Comparison of ENCODE assay signal across 8 cellular contexts in the genomic region with DNA sequence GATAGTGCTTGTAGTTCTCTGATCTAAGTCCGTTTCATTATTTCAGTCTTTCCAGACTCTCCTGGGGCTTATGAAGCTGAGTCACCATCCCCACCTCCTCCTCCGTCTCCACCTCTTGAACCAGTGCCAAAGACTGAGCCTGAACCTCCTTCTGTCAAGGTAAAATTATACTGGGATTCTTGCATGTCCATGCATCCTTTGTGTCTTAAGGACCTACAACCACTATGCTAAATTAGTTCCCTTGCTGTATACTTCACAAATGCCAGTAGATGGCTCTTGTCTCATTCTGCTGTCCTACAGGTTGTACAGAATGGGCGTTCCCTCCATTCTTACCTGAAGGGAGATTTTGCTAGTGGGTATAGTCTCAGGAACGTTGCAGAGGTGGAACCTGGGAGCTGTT. TPM values are rescaled to one million over a fixed set of nuclear protein-coding genes. Genes with fewer than 3 reads are reported as not detected.
A peak's percentile ranks its signal among the peaks of the same experiment; 100 is the strongest.
DNase-seq lines count a peak whose midpoint lies in the region; ATAC-seq and TF ChIP-seq lines count a peak whose summit lies in the region.

No MANE protein-coding gene starts in this region.

- TF ChIP-seq CTCF in AG04450 (IDR thresholded peaks at IDR 0.05; ENCODE audit: low read depth, low read length) = peak; percentile 44

- no peak overlapping the region for H3K4me3 ChIP-seq in AG04450 (ENCODE audit: low read depth, low read length)

- ATAC-seq in GM19328 (IDR thresholded peaks at IDR 0.05; ENCODE audit: unreplicated experiment) = no peak
- no peak for ATAC-seq in HG03342 (IDR thresholded peaks at IDR 0.05; ENCODE audit: unreplicated experiment)
- ATAC-seq in HG03095 (IDR thresholded peaks at IDR 0.05; ENCODE audit: unreplicated experiment) = no peak

- POLR2A ChIA-PET in AG04450 (lab: Yijun Ruan, JAX) = no interaction called here

- no peaks in the 10 kb centered on the region for H3K9me3 ChIP-seq in AG04450 (ENCODE audit: control insufficient read depth, insufficient read depth, low read length)

- no peaks in the 10 kb centered on the region for H3K27me3 ChIP-seq in AG04450 (ENCODE audit: control insufficient read depth, insufficient read depth, low read length)

- CTCF ChIA-PET in AG04450 (lab: Charles Lee) = interaction anchor here (1.0 to 2.8 kb wide), 4 partner anchors 11 to 92 kb away, joined by 3 to 11 read pairs (median 9); no protein-coding TSS in a partner anchor

- H3K27ac ChIP-seq in AG04450 (ENCODE audit: low read depth, low read length) = no peak overlapping the region

- DNase-seq in AG04450 (ENCODE audit: low read depth, low spot score) (no peak), HT-29 (ENCODE audit: low spot score) (peak; percentile 94), astrocyte of the hippocampus (ENCODE audit: low read depth, low spot score) (peak; percentile 62), kidney glomerular epithelial cell (lab: John Stamatoyannopoulos, UW) (peak; percentile 62)
- DNase-seq in NK-92 treated with Interleukin-12 subunit alpha and Interleukin-12 subunit beta, amount 100 ng/mL, for 24 hours (lab: John Stamatoyannopoulos, UW) = no peak

RNA-seq across cellular contexts. Expression of gene POLD3, which starts 42.2 kb away (rescaled TPM):
- polyA plus RNA-seq in AG04450 (2011; rRNA removed) = 10.0 and 14.8 TPM in 2 replicates
- polyA minus RNA-seq in AG04450 (2011; rRNA and poly(A)+ RNA removed) = 13.2 and 14.4 TPM in 2 replicates
- 17.8 and 18.4 TPM in 2 replicates for total RNA-seq in HT-29 (2014; rRNA removed; shearing (Covaris generic))

Comparison
In these comparisons a context has a peak if more than half of its experiments do, and no peak if none do; other contexts are left out.
1. DNase-seq: peak in HT-29 (single experiment), astrocyte of the hippocampus (single experiment) and kidney glomerular epithelial cell (single experiment); none in AG04450 (single experiment) and NK-92 treated with Interleukin-12 subunit alpha and Interleukin-12 subunit beta, amount 100 ng/mL, for 24 hours (single experiment).